ENCODE assay signal across 9 cellular contexts in the genomic region with DNA sequence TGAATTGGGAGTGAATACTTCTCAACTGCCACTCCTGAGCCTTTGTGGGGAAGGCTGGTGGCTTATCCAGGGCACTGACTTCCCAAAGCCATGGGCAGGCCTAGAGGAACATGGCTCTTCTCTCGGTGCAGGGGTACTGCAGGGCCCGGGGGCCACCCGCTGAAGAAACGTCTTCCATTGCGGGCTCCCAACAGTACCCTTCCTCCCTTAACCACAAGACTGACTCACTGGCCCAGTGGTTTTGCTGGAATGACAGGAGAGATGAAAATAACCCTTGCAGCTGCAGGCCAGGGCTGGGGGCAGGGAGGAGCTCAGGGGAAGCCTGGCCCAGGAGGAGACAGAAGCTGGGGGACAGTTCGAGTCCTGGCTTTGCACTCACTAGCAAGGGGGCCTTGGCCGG. TPM values are rescaled to one million over a fixed set of nuclear protein-coding genes. Genes with fewer than 3 reads are reported as not detected.
DNase-seq lines count a peak whose midpoint lies in the region; ATAC-seq and TF ChIP-seq lines count a peak whose summit lies in the region.
"Had no signal": no experiment of that assay in that cellular context is flagged by ENCODE, and none has a peak within 500 bp of the region (broad histone marks: within the 10 kb centered on the region; RNA-seq: fewer than 3 reads in every experiment).

No MANE protein-coding gene starts in this region.

- H3K4me1 ChIP-seq in left lung = peaks cover 42 to 75% of the 10 kb centered on the region in 2 donors

- no peaks in the 10 kb centered on the region for H3K27me3 ChIP-seq in left lung

- H3K9me3 ChIP-seq in left lung = no peaks in the 10 kb centered on the region

- H3K27ac Mint-ChIP-seq in effector memory CD8-positive, alpha-beta T cell = no peak overlapping the region
- H3K27ac Mint-ChIP-seq: WTC11 had no signal

- peaks cover 11 to 19% of the 10 kb centered on the region in 2 donors for H3K4me1 Mint-ChIP-seq in effector memory CD8-positive, alpha-beta T cell (ENCODE audit: low read depth in 2 of 2)

- intact Hi-C loops in left lung (cut with DNase I) = loop anchor here (10.0 kb wide), 1 partner anchor 143 kb away; no protein-coding TSS in a partner anchor

- TF ChIP-seq CTCF in left lung (IDR thresholded peaks at IDR 0.05) = no peak

- no peaks in the 10 kb centered on the region for H3K27me3 Mint-ChIP-seq in effector memory CD8-positive, alpha-beta T cell

- peak; percentile 85 for DNase-seq in AG08396 (ENCODE audit: low spot score)
- DNase-seq in LHCN-M2 (ENCODE audit: low read depth) = peak; percentile 97
- DNase-seq in left lung = peak in 1 of 2 donors; percentile 68
- DNase-seq in midbrain (lab: John Stamatoyannopoulos, UW) = no peak
- no peak for DNase-seq in activated CD4-positive, CD25-positive, alpha-beta regulatory T cell treated with anti-CD3 and anti-CD28 coated beads, Interleukin-2, amount 50 U/mL, for 72 hours
- no peak for DNase-seq in effector memory CD8-positive, alpha-beta T cell
- DNase-seq in stimulated activated CD4-positive, alpha-beta T cell treated with anti-CD3 and anti-CD28 coated beads, Interleukin-4, amount 100 ng/mL, for 4 hours = no peak

- H3K36me3 ChIP-seq in left lung = peaks cover 0 to 26% of the 10 kb centered on the region in 2 donors

- no peaks in the 10 kb centered on the region for H3K9me3 Mint-ChIP-seq in effector memory CD8-positive, alpha-beta T cell
- H3K9me3 Mint-ChIP-seq: WTC11 had no signal

- peak; percentile 17 for ATAC-seq in left lung
- no peak for ATAC-seq in effector memory CD8-positive, alpha-beta T cell (replicated peaks)
- ATAC-seq: WTC11 had no signal

- H3K36me3 Mint-ChIP-seq in effector memory CD8-positive, alpha-beta T cell (ENCODE audit: insufficient read depth) = peaks cover 19% of the 10 kb centered on the region

- H3K27ac ChIP-seq in angular gyrus (ENCODE audit: low read depth, low read length) (peak overlapping the region; percentile 74), left lung (peak overlapping the region; percentile 77 to 86)

- H3K4me3 Mint-ChIP-seq in effector memory CD8-positive, alpha-beta T cell = no peak overlapping the region
- H3K4me3 Mint-ChIP-seq: WTC11 had no signal

- no peak overlapping the region for H3K4me3 ChIP-seq in left lung

RNA-seq across cellular contexts. Expression of gene TXN2, which starts 13.5 kb away (rescaled TPM):
- total RNA-seq in LHCN-M2 (2014; rRNA removed) (34.4 and 38.9 TPM in 2 replicates), left lung (10 to 100 TPM; 64.4 to 65.3 TPM)
- polyA plus RNA-seq in LHCN-M2 (2012) = 129 TPM

RNA-seq across cellular contexts. Expression of gene FOXRED2, which starts 38.9 kb away (rescaled TPM):
- total RNA-seq in LHCN-M2 (2014; rRNA removed) (14.8 and 19.5 TPM in 2 replicates), left lung (10 to 100 TPM; 17.2 to 22.1 TPM)
- 12.6 TPM for polyA plus RNA-seq in LHCN-M2 (2012)

Comparison
In these comparisons a context has a peak if more than half of its experiments do, and no peak if none do; other contexts are left out.
1. DNase-seq: peak in AG08396 (single experiment) and LHCN-M2 (single experiment); none in midbrain (single experiment), activated CD4-positive, CD25-positive, alpha-beta regulatory T cell treated with anti-CD3 and anti-CD28 coated beads, Interleukin-2, amount 50 U/mL, for 72 hours (single experiment), effector memory CD8-positive, alpha-beta T cell (0 of 3) and stimulated activated CD4-positive, alpha-beta T cell treated with anti-CD3 and anti-CD28 coated beads, Interleukin-4, amount 100 ng/mL, for 4 hours (0 of 2).